ENCODE assay signal across 18 cellular contexts in the genomic region with DNA sequence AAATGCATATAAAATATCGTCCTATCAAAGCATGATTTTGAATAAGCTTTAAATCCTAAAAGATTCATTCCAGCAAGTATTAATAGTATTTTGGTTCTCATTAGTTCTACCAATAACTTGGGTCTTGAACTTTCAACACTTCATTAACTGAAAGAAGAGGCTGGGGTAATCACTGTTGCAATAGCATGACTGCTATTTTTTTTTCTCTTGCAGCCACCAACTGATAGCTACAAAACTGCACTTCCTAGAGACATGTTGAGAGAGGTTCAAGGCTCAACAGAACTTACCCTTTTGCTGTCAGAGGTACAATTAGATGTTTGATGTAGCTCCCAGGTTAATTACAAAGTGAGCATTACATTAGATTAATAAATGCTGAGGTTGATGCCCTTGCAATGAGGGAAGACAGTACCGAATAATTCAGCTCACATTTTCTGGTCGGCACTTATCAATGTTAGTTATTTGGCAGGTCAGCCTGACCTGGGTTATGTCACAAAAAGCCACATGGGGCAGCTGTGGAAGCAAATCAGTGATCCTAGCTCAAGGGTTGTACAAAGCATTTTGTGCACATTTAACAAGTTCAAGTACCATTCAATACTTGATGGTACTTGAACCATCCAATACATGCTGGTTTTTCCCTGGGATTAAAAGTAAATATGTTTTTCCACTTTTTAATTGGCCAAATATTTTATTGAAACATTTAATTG.
"Had no signal": no experiment of that assay in that cellular context is flagged by ENCODE, and none has a peak within 500 bp of the region (broad histone marks: within the 10 kb centered on the region; RNA-seq: fewer than 3 reads in every experiment).

No MANE protein-coding gene starts in this region.

- H3K27ac ChIP-seq: gastrocnemius medialis, heart right ventricle, neural progenitor cell, parathyroid adenoma, sigmoid colon, testis had no signal

- H3K27me3 ChIP-seq: gastrocnemius medialis, heart right ventricle, neural progenitor cell, sigmoid colon, spleen, testis had no signal

- H3K9me3 ChIP-seq: gastrocnemius medialis, heart right ventricle, sigmoid colon, spleen, testis had no signal

- H3K4me1 ChIP-seq: gastrocnemius medialis, neural progenitor cell, parathyroid adenoma, sigmoid colon, testis had no signal

- FAIRE-seq: colon had no signal

- H3K9ac ChIP-seq: neural progenitor cell, parathyroid adenoma had no signal

- H3K79me2 ChIP-seq: parathyroid adenoma had no signal

- H2AFZ ChIP-seq: neural progenitor cell, parathyroid adenoma had no signal

- DNase-seq: activated B cell treated with CpG ODN at 0.5 μM for 24 hours; activated CD4-positive, alpha-beta T cell treated with anti-CD3 and anti-CD28 coated beads for 48 hours; activated CD8-positive, alpha-beta T cell treated with anti-CD3 and anti-CD28 coated beads for 36 hours; activated effector memory CD4-positive, alpha-beta T cell treated with anti-CD3 and anti-CD28 coated beads, Interleukin-2, amount 50 U/mL, for 16 hours; activated T-cell treated with anti-CD3 and anti-CD28 coated beads, Interleukin-2, amount 50 U/mL, for 48 hours; amniotic stem cell; erythroblast; gastrocnemius medialis; heart right ventricle; left colon; naive B cell; sigmoid colon; spleen; stimulated activated naive CD8-positive, alpha-beta T cell treated with anti-CD3 and anti-CD28 coated beads, Interleukin-15, amount 100 ng/mL, for 72 hours; testis had no signal

- H3K4me2 ChIP-seq: neural progenitor cell had no signal

- H3K36me3 ChIP-seq: gastrocnemius medialis, heart right ventricle, neural progenitor cell, sigmoid colon, spleen had no signal

- H3K4me3 ChIP-seq: gastrocnemius medialis, heart right ventricle, neural progenitor cell, sigmoid colon, spleen, testis had no signal
